In genomic region chr2:127423476-127423840, GRCh38 we compare ENCODE assay signal across 9 cellular contexts. TPM values are rescaled to one million over a fixed set of nuclear protein-coding genes. Genes with fewer than 3 reads are reported as not detected.
A peak's percentile ranks its signal among the peaks of the same experiment; 100 is the strongest.
DNase-seq lines count a peak whose midpoint lies in the region; ATAC-seq and TF ChIP-seq lines count a peak whose summit lies in the region.
"Had no signal": no experiment of that assay in that cellular context is flagged by ENCODE, and none has a peak within 500 bp of the region (broad histone marks: within the 10 kb centered on the region; RNA-seq: fewer than 3 reads in every experiment).

No MANE protein-coding gene starts in this region.

- H3K9me3 Mint-ChIP-seq in endodermal cell, result no peaks in the 10 kb centered on the region

- ATAC-seq in psoas muscle, result peak in 3 of 4 donors; percentile 18 to 34 (median 21)

- TF ChIP-seq CTCF in endodermal cell (conservative IDR thresholded peaks at IDR 0.05) (no peak), psoas muscle (IDR thresholded peaks at IDR 0.05) (no peak)

- 4 to 9% methylated on average over 15 to 30 of the region's 30 CpGs for WGBS in endodermal cell (ENCODE audit: insufficient coverage in 1 of 2, insufficient read length in 1 of 2), 2 experiments
- 3% methylated on average over 24 to 30 of the region's 30 CpGs for WGBS in psoas muscle, 3 donors

- H3K4me3 ChIP-seq in endodermal cell (ENCODE audit: low read length) (peak overlapping the region; percentile 78), psoas muscle (peak overlapping the region; percentile 48)

- DNase-seq in DMS 273 (lab: John Stamatoyannopoulos, UW; ENCODE audit: unreplicated experiment), result peak; percentile 57
- DNase-seq in DMS 273 treated with DMSO at 0.1 percent for 48 hours (lab: John Stamatoyannopoulos, UW), result no peak
- DNase-seq in NCI-H510A (lab: John Stamatoyannopoulos, UW), result peak; percentile 28
- no peak for DNase-seq in endodermal cell
- DNase-seq in psoas muscle, result no peak
- no peak for DNase-seq in pons (ENCODE audit: low spot score)
- no peak for DNase-seq in T-helper 9 cell
- no peak for DNase-seq in GM19238 (ENCODE audit: insufficient read length, low spot score)

- H3K27ac ChIP-seq in endodermal cell (ENCODE audit: low read depth, low read length) (no peak overlapping the region), psoas muscle (no peak overlapping the region)
- H3K27ac ChIP-seq: 22Rv1 had no signal

- H3K27me3 ChIP-seq in endodermal cell (ENCODE audit: control insufficient read depth, insufficient read depth, low read length, poor library complexity, severe bottlenecking), result peaks cover 46% of the 10 kb centered on the region
- H3K27me3 ChIP-seq in psoas muscle (ENCODE audit: insufficient read depth in 3 of 3, low read length in 2 of 3), result peaks cover 0 to 37% (median 17%) of the 10 kb centered on the region in 3 donors

- no peak overlapping the region for H3K27ac Mint-ChIP-seq in endodermal cell

- H3K9me3 ChIP-seq in endodermal cell (ENCODE audit: control insufficient read depth, low read length) (no peaks in the 10 kb centered on the region), psoas muscle (no peaks in the 10 kb centered on the region)

- H3K9ac ChIP-seq in endodermal cell (ENCODE audit: extremely low read depth, low read length, poor library complexity, severe bottlenecking), result no peak overlapping the region

- no peaks in the 10 kb centered on the region for H3K36me3 Mint-ChIP-seq in endodermal cell (ENCODE audit: low read depth)

- peaks cover 53% of the 10 kb centered on the region for H3K27me3 Mint-ChIP-seq in endodermal cell (ENCODE audit: insufficient read depth)

- peak overlapping the region; percentile 52 for H3K4me3 Mint-ChIP-seq in endodermal cell

- H3K36me3 ChIP-seq in endodermal cell (ENCODE audit: control insufficient read depth, insufficient read depth, low read length) (no peaks in the 10 kb centered on the region), psoas muscle (ENCODE audit: insufficient read depth in 1 of 2, low read depth in 1 of 2) (no peaks in the 10 kb centered on the region)

- H3K4me1 Mint-ChIP-seq in endodermal cell, result no peaks in the 10 kb centered on the region

- H3K4me1 ChIP-seq in endodermal cell (ENCODE audit: control insufficient read depth, insufficient read depth, low read length) (no peaks in the 10 kb centered on the region), psoas muscle (peaks cover 8% of the 10 kb centered on the region)

- intact Hi-C loops in psoas muscle (cut with DNase I), result no loop called here

RNA-seq across cellular contexts. Expression of gene PROC, which starts 5.2 kb away (rescaled TPM):
- under 1 TPM; 0.46 to 0.51 TPM for total RNA-seq in endodermal cell
- polyA plus RNA-seq in endodermal cell (2013, experiment 1 of 2), result 1.0 TPM
- polyA plus RNA-seq in endodermal cell (2013, experiment 2 of 2), result 0.66 TPM
- under 1 TPM in 1 of 4 donors, not detected in 3; 0.60 TPM for total RNA-seq in psoas muscle
- polyA plus RNA-seq in psoas muscle, result under 1 TPM in 1 of 3 donors, not detected in 2; 0.05 TPM

RNA-seq across cellular contexts. Expression of gene MAP3K2, which starts 35.7 kb away (rescaled TPM):
- 10 to 100 TPM; 27.9 to 31.6 TPM for total RNA-seq in endodermal cell
- 16.3 TPM for polyA plus RNA-seq in endodermal cell (2013, experiment 1 of 2)
- polyA plus RNA-seq in endodermal cell (2013, experiment 2 of 2), result 15.5 TPM
- total RNA-seq in psoas muscle, result 10 to 100 TPM; 25.9 to 37.1 (median 30.9) TPM
- polyA plus RNA-seq in psoas muscle, result 10 to 100 TPM in 1 of 3 donors, 1 to 10 TPM in 2; 4.2 to 11.7 (median 7.2) TPM

Comparison
In these comparisons a context has a peak if more than half of its experiments do, and no peak if none do; other contexts are left out.
1. DNase-seq: peak in DMS 273 (single experiment) and NCI-H510A (single experiment); none in DMS 273 treated with DMSO at 0.1 percent for 48 hours (single experiment), endodermal cell (single experiment), psoas muscle (0 of 2), pons (single experiment), T-helper 9 cell (single experiment) and GM19238 (single experiment).